ENCODE assay signal across 8 cellular contexts in genomic region chr11:111603633-111604130, GRCh38. TPM values are rescaled to one million over a fixed set of nuclear protein-coding genes. Genes with fewer than 3 reads are reported as not detected.
DNase-seq lines count a peak whose midpoint lies in the region; ATAC-seq lines count a peak whose summit lies in the region.

No MANE protein-coding gene starts in this region.

- no peaks in the 10 kb centered on the region for H3K27me3 Mint-ChIP-seq in activated CD4-positive, alpha-beta memory T cell treated with anti-CD3 and anti-CD28 coated beads, Interleukin-2, amount 10 ng/mL, durations not matched to agents 7 days and 5 days
- no peaks in the 10 kb centered on the region for H3K27me3 Mint-ChIP-seq in stimulated activated memory B cell treated with anti-CD40 and anti-IgM and Interleukin-4, amounts not matched to agents 10 μg/mL and 1 μg/mL and 100 μg/mL, for 72 hours

- H3K9ac ChIP-seq in iPS-15b (ENCODE audit: low read depth, low read length) = no peak overlapping the region

- H3K4me1 Mint-ChIP-seq in activated CD4-positive, alpha-beta memory T cell treated with anti-CD3 and anti-CD28 coated beads, Interleukin-2, amount 10 ng/mL, durations not matched to agents 7 days and 5 days = peaks cover 24% of the 10 kb centered on the region
- peaks cover 22% of the 10 kb centered on the region for H3K4me1 Mint-ChIP-seq in stimulated activated memory B cell treated with anti-CD40 and anti-IgM and Interleukin-4, amounts not matched to agents 10 μg/mL and 1 μg/mL and 100 μg/mL, for 72 hours

- peaks cover 22% of the 10 kb centered on the region for H3K27me3 ChIP-seq in iPS-15b (ENCODE audit: control insufficient read depth, insufficient read depth, low read length)

- H3K4me3 Mint-ChIP-seq in activated CD4-positive, alpha-beta memory T cell treated with anti-CD3 and anti-CD28 coated beads, Interleukin-2, amount 10 ng/mL, durations not matched to agents 7 days and 5 days = peak overlapping the region; percentile 89
- peak overlapping the region; percentile 91 for H3K4me3 Mint-ChIP-seq in stimulated activated memory B cell treated with anti-CD40 and anti-IgM and Interleukin-4, amounts not matched to agents 10 μg/mL and 1 μg/mL and 100 μg/mL, for 72 hours

- H3K36me3 ChIP-seq in iPS-15b (ENCODE audit: control insufficient read depth, insufficient read depth, low read length) = no peaks in the 10 kb centered on the region

- peak overlapping the region; percentile 70 for H3K27ac Mint-ChIP-seq in activated CD4-positive, alpha-beta memory T cell treated with anti-CD3 and anti-CD28 coated beads, Interleukin-2, amount 10 ng/mL, durations not matched to agents 7 days and 5 days
- H3K27ac Mint-ChIP-seq in stimulated activated memory B cell treated with anti-CD40 and anti-IgM and Interleukin-4, amounts not matched to agents 10 μg/mL and 1 μg/mL and 100 μg/mL, for 72 hours = peak overlapping the region; percentile 74

- CTCF ChIA-PET in activated CD4-positive, alpha-beta memory T cell treated with anti-CD3 and anti-CD28 coated beads, Interleukin-2, amount 10 ng/mL, durations not matched to agents 7 days and 5 days (lab: Charles Lee) = interaction anchor here (0.7 to 3.0 kb wide), 27 partner anchors 9 to 323 kb away, joined by 3 to 16 read pairs (median 5); partner anchors contain the start of genes ALG9 and PPP2R1B

- H3K9me3 ChIP-seq in iPS-15b (ENCODE audit: control insufficient read depth, insufficient read depth, low read length) = no peaks in the 10 kb centered on the region

- ATAC-seq in stimulated activated memory B cell treated with anti-CD40 and anti-IgM and Interleukin-4, amounts not matched to agents 10 μg/mL and 1 μg/mL and 100 μg/mL, for 72 hours = no peak
- ATAC-seq in HG03442 (IDR thresholded peaks at IDR 0.05; ENCODE audit: unreplicated experiment) = no peak

- H3K4me3 ChIP-seq in iPS-15b (ENCODE audit: low read depth, low read length) = peak overlapping the region; percentile 75

- DNase-seq in DMS 273 (lab: John Stamatoyannopoulos, UW; ENCODE audit: unreplicated experiment) = peak; percentile 21
- no peak for DNase-seq in DMS 273 treated with DMSO at 0.1 percent for 48 hours (lab: John Stamatoyannopoulos, UW)
- no peak for DNase-seq in activated CD4-positive, alpha-beta memory T cell treated with anti-CD3 and anti-CD28 coated beads, Interleukin-2, amount 10 ng/mL, durations not matched to agents 7 days and 5 days
- DNase-seq in cerebellum (ENCODE audit: low spot score) = no peak
- no peak for DNase-seq in stimulated activated naive CD4-positive, alpha-beta T cell treated with Interleukin-2 at 50 U/mL for 16 hours (lab: John Stamatoyannopoulos, UW)

- POLR2A ChIA-PET in activated CD4-positive, alpha-beta memory T cell treated with anti-CD3 and anti-CD28 coated beads, Interleukin-2, amount 10 ng/mL, durations not matched to agents 7 days and 5 days (lab: Charles Lee) = interaction anchor here (0.9 to 1.7 kb wide), 3 partner anchors 154 to 163 kb away, joined by 3 to 8 read pairs (median 3); partner anchors contain the start of gene PPP2R1B

- H3K4me1 ChIP-seq in iPS-15b (ENCODE audit: control insufficient read depth, insufficient read depth, low read length) = peaks cover 4% of the 10 kb centered on the region

- no peaks in the 10 kb centered on the region for H3K36me3 Mint-ChIP-seq in activated CD4-positive, alpha-beta memory T cell treated with anti-CD3 and anti-CD28 coated beads, Interleukin-2, amount 10 ng/mL, durations not matched to agents 7 days and 5 days (ENCODE audit: low read depth)
- H3K36me3 Mint-ChIP-seq in stimulated activated memory B cell treated with anti-CD40 and anti-IgM and Interleukin-4, amounts not matched to agents 10 μg/mL and 1 μg/mL and 100 μg/mL, for 72 hours = no peaks in the 10 kb centered on the region

- H3K9me3 Mint-ChIP-seq in activated CD4-positive, alpha-beta memory T cell treated with anti-CD3 and anti-CD28 coated beads, Interleukin-2, amount 10 ng/mL, durations not matched to agents 7 days and 5 days = no peaks in the 10 kb centered on the region
- no peaks in the 10 kb centered on the region for H3K9me3 Mint-ChIP-seq in stimulated activated memory B cell treated with anti-CD40 and anti-IgM and Interleukin-4, amounts not matched to agents 10 μg/mL and 1 μg/mL and 100 μg/mL, for 72 hours

RNA-seq across cellular contexts. Expression of gene SIK2, which starts 1.4 kb away (rescaled TPM):
- 10 to 100 TPM in 1 of 2 experiments, 1 to 10 TPM in 1; 7.7 to 10.8 TPM for total RNA-seq in activated CD4-positive, alpha-beta memory T cell treated with anti-CD3 and anti-CD28 coated beads, Interleukin-2, amount 10 ng/mL, durations not matched to agents 7 days and 5 days
- 15.5 TPM for total RNA-seq in cerebellum
